Comparison of ENCODE assay signal across 26 cellular contexts in the genomic region with DNA sequence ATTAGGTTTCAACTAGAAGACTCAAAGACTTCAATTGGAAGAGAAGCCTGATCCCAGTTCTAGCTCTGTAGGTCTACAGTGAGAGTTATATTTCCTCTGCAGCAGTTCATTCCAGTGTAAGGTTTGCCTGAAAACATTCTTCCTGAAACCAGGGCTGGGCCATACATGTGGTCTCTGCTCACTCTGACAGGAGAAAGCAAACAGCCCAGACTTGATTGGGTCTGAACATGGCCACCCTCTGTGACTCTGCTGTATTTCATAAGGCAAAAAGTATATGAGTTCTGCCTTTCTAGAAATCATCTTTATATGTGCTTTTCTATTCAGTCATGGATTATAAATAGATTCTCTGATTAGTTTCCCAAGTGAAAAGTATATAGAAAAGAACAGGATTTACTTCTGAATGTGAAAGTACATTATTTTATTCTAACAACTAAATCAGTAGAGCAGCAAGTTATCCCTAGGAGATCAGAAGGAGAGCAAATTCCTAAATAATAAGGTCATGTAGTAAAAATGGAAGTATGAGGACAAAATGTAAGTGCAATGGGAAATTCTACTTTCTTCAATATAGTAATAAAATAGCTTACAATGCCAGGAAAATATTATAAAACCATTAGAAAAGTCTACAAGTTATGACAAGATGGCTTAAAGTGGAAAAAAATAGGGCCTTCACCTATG.
A peak's percentile ranks its signal among the peaks of the same experiment; 100 is the strongest.
DNase-seq lines count a peak whose midpoint lies in the region; ATAC-seq, FAIRE-seq and TF ChIP-seq lines count a peak whose summit lies in the region.
"Had no signal": no experiment of that assay in that cellular context is flagged by ENCODE, and none has a peak within 500 bp of the region (broad histone marks: within the 10 kb centered on the region; RNA-seq: fewer than 3 reads in every experiment).

No MANE protein-coding gene starts in this region.

- H3K36me3 ChIP-seq in thoracic aorta, result no peaks in the 10 kb centered on the region
- H3K36me3 ChIP-seq: right lobe of liver, suprapubic skin, uterus had no signal

- peak overlapping the region; percentile 38 to 44 for H3K27ac ChIP-seq in thoracic aorta
- H3K27ac ChIP-seq: right lobe of liver, suprapubic skin, uterus had no signal

- H3K4me3 ChIP-seq in choroid plexus epithelial cell (ENCODE audit: low read depth, low read length) (no peak overlapping the region), thoracic aorta (no peak overlapping the region)
- H3K4me3 ChIP-seq: K562, lung, right lobe of liver, suprapubic skin, uterus had no signal

- no peak for ATAC-seq in thoracic aorta (ENCODE audit: insufficient number of reproducible peaks, low FRiP score, low read depth)
- ATAC-seq in HG02884 (IDR thresholded peaks at IDR 0.05; ENCODE audit: unreplicated experiment), result no peak
- ATAC-seq: activated CD4-positive, CD25-positive, alpha-beta regulatory T cell treated with anti-CD3 and anti-CD28 coated beads, Interleukin-2, amount 50 U/mL, for 24 hours; K562; right lobe of liver; stimulated activated naive B cell treated with anti-CD40 and anti-IgM and Interleukin-4, amounts not matched to agents 10 μg/mL and 1 μg/mL and 100 μg/mL, for 72 hours had no signal

- TF ChIP-seq CTCF in choroid plexus epithelial cell (conservative IDR thresholded peaks at IDR 0.05; ENCODE audit: low read depth, low read length), result no peak
- no peak for TF ChIP-seq CTCF in thoracic aorta (IDR thresholded peaks at IDR 0.05)

- H3K27me3 ChIP-seq in thoracic aorta (replicated peaks; ENCODE audit: insufficient read depth), result no peaks in the 10 kb centered on the region
- H3K27me3 ChIP-seq: right lobe of liver, suprapubic skin, uterus had no signal

- no peaks in the 10 kb centered on the region for H3K9me3 ChIP-seq in thoracic aorta
- H3K9me3 ChIP-seq: right lobe of liver, suprapubic skin, uterus had no signal

- DNase-seq in RCC 7860 (ENCODE audit: low spot score) (peak; percentile 34), choroid plexus epithelial cell (ENCODE audit: low read depth) (peak; percentile 81), kidney tubule cell (ENCODE audit: low spot score) (peak; percentile 55), thoracic aorta (ENCODE audit: low spot score) (no peak), globus pallidus (ENCODE audit: low spot score) (no peak)
- no peak for DNase-seq in stimulated activated CD4-positive, alpha-beta T cell treated with anti-CD3 and anti-CD28 coated beads, Interleukin-2, amount 100 ng/mL, for 24 hours
- DNase-seq: activated CD4-positive, alpha-beta memory T cell treated with anti-CD3 and anti-CD28 coated beads for 36 hours; activated CD8-positive, alpha-beta memory T cell treated with anti-CD3 and anti-CD28 coated beads, Interleukin-2, amount 50 U/mL, for 4 hours; activated naive CD4-positive, alpha-beta T cell treated with anti-CD3 and anti-CD28 coated beads, Interleukin-2, amount 50 U/mL, for 16 hours; amygdala; central memory CD4-positive, alpha-beta T cell; MM.1S; NCI-H2029; NCI-H2227 treated with DMSO at 0.1 percent for 48 hours; right lobe of liver; stimulated activated naive B cell treated with anti-CD40 and anti-IgM and Interleukin-4, amounts not matched to agents 10 μg/mL and 1 μg/mL and 100 μg/mL, for 72 hours; uterus had no signal

- FAIRE-seq in RCC 7860 (lab: Jason Lieb, UNC), result peak; percentile 70
- FAIRE-seq: endometrium, GM12891, H1, K562, TTC549 had no signal

- H3K4me1 ChIP-seq in thoracic aorta (ENCODE audit: control insufficient read depth in 1 of 2, low read depth in 2 of 2), result peaks cover 0 to 21% of the 10 kb centered on the region in 2 donors
- H3K4me1 ChIP-seq: right lobe of liver, suprapubic skin, uterus had no signal

Comparison
In these comparisons a context has a peak if more than half of its experiments do, and no peak if none do; other contexts are left out.
1. DNase-seq: peak in RCC 7860 (single experiment), choroid plexus epithelial cell (single experiment) and kidney tubule cell (single experiment); none in thoracic aorta (single experiment), stimulated activated CD4-positive, alpha-beta T cell treated with anti-CD3 and anti-CD28 coated beads, Interleukin-2, amount 100 ng/mL, for 24 hours (0 of 2) and globus pallidus (single experiment).